ENCODE assay signal across 8 cellular contexts in the genomic region with DNA sequence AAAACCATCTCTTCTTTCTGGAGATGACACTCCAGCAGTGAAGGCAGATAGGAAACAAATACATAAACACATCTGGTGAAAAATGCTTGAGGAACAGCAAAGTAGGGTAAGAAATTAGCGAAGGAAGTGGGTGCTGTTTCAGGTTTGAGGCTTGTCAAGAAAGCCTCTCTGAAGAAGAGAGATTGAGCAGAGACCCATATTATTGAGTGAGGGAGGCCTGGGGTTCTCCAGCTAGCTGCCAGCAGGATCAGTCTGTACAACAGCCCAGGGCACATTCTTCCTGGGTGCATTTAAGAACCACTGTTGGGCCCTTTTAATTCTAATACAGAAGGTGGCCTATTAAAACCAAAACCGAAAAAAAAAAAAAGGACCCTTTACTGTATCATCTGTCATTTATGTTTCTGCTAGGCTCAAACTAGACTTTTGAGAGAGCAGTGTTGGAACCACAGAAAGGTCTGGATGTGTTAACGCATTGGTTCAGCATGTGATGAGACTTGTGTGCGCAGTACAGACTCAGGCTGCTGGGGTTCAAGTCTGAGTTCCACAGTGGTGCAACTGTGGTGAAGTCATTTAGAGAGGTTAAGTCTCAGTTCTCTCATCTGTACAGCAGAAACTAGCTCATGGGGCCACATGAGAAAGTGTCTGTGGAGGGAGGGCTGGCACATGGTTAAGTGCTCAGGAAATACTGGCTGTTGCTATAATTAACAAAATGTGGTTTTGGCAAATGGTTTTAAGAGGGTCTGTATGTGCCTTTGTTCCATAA. TPM values are rescaled to one million over a fixed set of nuclear protein-coding genes. Genes with fewer than 3 reads are reported as not detected.
DNase-seq lines count a peak whose midpoint lies in the region; ATAC-seq lines count a peak whose summit lies in the region.

No MANE protein-coding gene starts in this region.

- peak; percentile 88 for ATAC-seq in HG03135 (IDR thresholded peaks at IDR 0.05; ENCODE audit: unreplicated experiment)
- ATAC-seq in activated CD8-positive, alpha-beta memory T cell treated with anti-CD3 and anti-CD28 coated beads, Interleukin-2, amount 10 ng/mL, durations not matched to agents 7 days and 5 days = peak; percentile 91
- ATAC-seq in stimulated activated naive CD8-positive, alpha-beta T cell treated with anti-CD3 and anti-CD28 coated beads, Interleukin-15, Interleukin-2, amounts not matched to agents 100 U/mL and 50 U/mL, for 24 hours = peak; percentile 94

- DNase-seq in activated effector memory CD4-positive, alpha-beta T cell treated with anti-CD3 and anti-CD28 coated beads, Interleukin-2, amount 50 U/mL, for 16 hours = peak; percentile 71
- DNase-seq in activated effector memory CD4-positive, alpha-beta T cell treated with Interleukin-2 at 50 U/mL for 16 hours = no peak
- peak; percentile 83 for DNase-seq in activated CD8-positive, alpha-beta memory T cell treated with anti-CD3 and anti-CD28 coated beads, Interleukin-2, amount 10 ng/mL, durations not matched to agents 7 days and 5 days
- DNase-seq in stimulated activated naive CD8-positive, alpha-beta T cell treated with anti-CD3 and anti-CD28 coated beads, Interleukin-15, Interleukin-2, amounts not matched to agents 100 U/mL and 50 U/mL, for 24 hours = peak; percentile 45
- no peak for DNase-seq in 8988T
- DNase-seq in HuH-7.5 (ENCODE audit: low spot score) = no peak
- no peak for DNase-seq in HPDE6-E6E7 (ENCODE audit: extremely low spot score)

- H3K4me1 Mint-ChIP-seq in activated CD8-positive, alpha-beta memory T cell treated with anti-CD3 and anti-CD28 coated beads, Interleukin-2, amount 10 ng/mL, durations not matched to agents 7 days and 5 days = peaks cover 36% of the 10 kb centered on the region

- CTCF ChIA-PET in activated CD8-positive, alpha-beta memory T cell treated with anti-CD3 and anti-CD28 coated beads, Interleukin-2, amount 10 ng/mL, durations not matched to agents 7 days and 5 days (lab: Charles Lee) = interaction anchor here (0.9 to 2.8 kb wide), 10 partner anchors 19 to 163 kb away, joined by 3 to 10 read pairs (median 4); a partner anchor contains a TSS

- peak overlapping the region; percentile 48 for H3K4me3 Mint-ChIP-seq in activated CD8-positive, alpha-beta memory T cell treated with anti-CD3 and anti-CD28 coated beads, Interleukin-2, amount 10 ng/mL, durations not matched to agents 7 days and 5 days

- H3K27me3 Mint-ChIP-seq in activated CD8-positive, alpha-beta memory T cell treated with anti-CD3 and anti-CD28 coated beads, Interleukin-2, amount 10 ng/mL, durations not matched to agents 7 days and 5 days = peaks cover 50% of the 10 kb centered on the region

- no peaks in the 10 kb centered on the region for H3K9me3 Mint-ChIP-seq in activated CD8-positive, alpha-beta memory T cell treated with anti-CD3 and anti-CD28 coated beads, Interleukin-2, amount 10 ng/mL, durations not matched to agents 7 days and 5 days (ENCODE audit: low read depth)

- H3K27ac Mint-ChIP-seq in activated CD8-positive, alpha-beta memory T cell treated with anti-CD3 and anti-CD28 coated beads, Interleukin-2, amount 10 ng/mL, durations not matched to agents 7 days and 5 days = peak overlapping the region; percentile 86

- H3K36me3 Mint-ChIP-seq in activated CD8-positive, alpha-beta memory T cell treated with anti-CD3 and anti-CD28 coated beads, Interleukin-2, amount 10 ng/mL, durations not matched to agents 7 days and 5 days = peaks cover 6% of the 10 kb centered on the region

RNA-seq across cellular contexts. Expression of a gene that starts 28.9 kb away (rescaled TPM):
- 10 to 100 TPM; 40.3 to 43.6 TPM for total RNA-seq in activated CD8-positive, alpha-beta memory T cell treated with anti-CD3 and anti-CD28 coated beads, Interleukin-2, amount 10 ng/mL, durations not matched to agents 7 days and 5 days

Comparison
In these comparisons a context has a peak if more than half of its experiments do, and no peak if none do; other contexts are left out.
1. DNase-seq: peak in activated effector memory CD4-positive, alpha-beta T cell treated with anti-CD3 and anti-CD28 coated beads, Interleukin-2, amount 50 U/mL, for 16 hours (single experiment), activated CD8-positive, alpha-beta memory T cell treated with anti-CD3 and anti-CD28 coated beads, Interleukin-2, amount 10 ng/mL, durations not matched to agents 7 days and 5 days (single experiment) and stimulated activated naive CD8-positive, alpha-beta T cell treated with anti-CD3 and anti-CD28 coated beads, Interleukin-15, Interleukin-2, amounts not matched to agents 100 U/mL and 50 U/mL, for 24 hours (single experiment); none in activated effector memory CD4-positive, alpha-beta T cell treated with Interleukin-2 at 50 U/mL for 16 hours (single experiment), 8988T (single experiment), HuH-7.5 (single experiment) and HPDE6-E6E7 (single experiment).
2. Peak in every context shown above with its lines, with median percentiles within 50 percentile points of each other: ATAC-seq.